Comparison of ENCODE assay signal across 22 cellular contexts in genomic region chr3:31762888-31763351, GRCh38.
DNase-seq lines count a peak whose midpoint lies in the region; ATAC-seq and TF ChIP-seq lines count a peak whose summit lies in the region.
"Had no signal": no experiment of that assay in that cellular context is flagged by ENCODE, and none has a peak within 500 bp of the region (broad histone marks: within the 10 kb centered on the region; RNA-seq: fewer than 3 reads in every experiment).

No MANE protein-coding gene starts in this region.

- in situ Hi-C loops in gastrocnemius medialis (cut with MboI; ENCODE audit: low sequenced_read_pairs in 4 of 4) = loop anchor here in 2 of 4 donors (25.0 kb wide), 2 partner anchors 201 to 976 kb away; no protein-coding TSS in a partner anchor

- peaks cover 34% of the 10 kb centered on the region for H3K4me1 Mint-ChIP-seq in activated CD4-positive, alpha-beta T cell treated with anti-CD3 and anti-CD28 coated beads, Interleukin-2, amount 10 ng/mL, durations not matched to agents 7 days and 5 days
- H3K4me1 Mint-ChIP-seq in activated T-helper 2 cell treated with anti-CD3 and anti-CD28 coated beads, Interferon-gamma antibody, Interleukin-2, Interleukin-4, amounts not matched to agents 10 μg/mL and 5 μg/mL and 100 μg/mL, durations not matched to agents 14 hours and 24 hours and 36 hours (ENCODE audit: low read depth) = peaks cover 51% of the 10 kb centered on the region
- peaks cover 53% of the 10 kb centered on the region for H3K4me1 Mint-ChIP-seq in memory B cell

- H3K27ac ChIP-seq in thyroid gland = peak overlapping the region; percentile 47 to 78 (median 74)
- H3K27ac ChIP-seq in right lobe of liver = no peak overlapping the region
- no peak overlapping the region for H3K27ac ChIP-seq in gastrocnemius medialis
- H3K27ac ChIP-seq: A549; BLaER1 treated with 17β-estradiol and CSF1 and Interleukin-3, amounts not matched to agents 10 nM and 100 nM; left lung; suprapubic skin had no signal

- H3K27ac Mint-ChIP-seq in activated CD4-positive, alpha-beta T cell treated with anti-CD3 and anti-CD28 coated beads, Interleukin-2, amount 10 ng/mL, durations not matched to agents 7 days and 5 days = peak overlapping the region; percentile 58
- H3K27ac Mint-ChIP-seq in activated T-helper 2 cell treated with anti-CD3 and anti-CD28 coated beads, Interferon-gamma antibody, Interleukin-2, Interleukin-4, amounts not matched to agents 10 μg/mL and 5 μg/mL and 100 μg/mL, durations not matched to agents 14 hours and 24 hours and 36 hours = peak overlapping the region; percentile 14
- H3K27ac Mint-ChIP-seq in memory B cell = peak overlapping the region; percentile 55
- H3K27ac Mint-ChIP-seq: HFFc6 had no signal

- CTCF ChIA-PET in activated CD4-positive, alpha-beta T cell treated with anti-CD3 and anti-CD28 coated beads, Interleukin-2, amount 10 ng/mL, durations not matched to agents 7 days and 5 days (lab: Charles Lee) = interaction anchor here (0.8 to 0.9 kb wide), 2 partner anchors 10 to 38 kb away, joined by 3 read pairs; no protein-coding TSS in a partner anchor

- POLR2A ChIA-PET in activated CD4-positive, alpha-beta T cell treated with anti-CD3 and anti-CD28 coated beads, Interleukin-2, amount 10 ng/mL, durations not matched to agents 7 days and 5 days (lab: Charles Lee) = no interaction called here

- H3K4me1 ChIP-seq in thyroid gland = peaks cover 9 to 27% of the 10 kb centered on the region in 2 donors
- no peaks in the 10 kb centered on the region for H3K4me1 ChIP-seq in right lobe of liver
- H3K4me1 ChIP-seq in gastrocnemius medialis = no peaks in the 10 kb centered on the region
- H3K4me1 ChIP-seq: A549, left lung, right atrium auricular region, suprapubic skin had no signal

- DNase-seq in activated CD4-positive, alpha-beta T cell treated with anti-CD3 and anti-CD28 coated beads, Interleukin-2, amount 10 ng/mL, durations not matched to agents 7 days and 5 days = no peak
- no peak for DNase-seq in activated CD4-positive, alpha-beta T cell treated with anti-CD3 and anti-CD28 coated beads, Interleukin-2, amount 50 U/mL, for 48 hours
- no peak for DNase-seq in activated T-helper 2 cell treated with anti-CD3 and anti-CD28 coated beads, Interferon-gamma antibody, Interleukin-2, Interleukin-4, amounts not matched to agents 10 μg/mL and 5 μg/mL and 100 μg/mL, durations not matched to agents 14 hours and 24 hours and 36 hours (ENCODE audit: low spot score)
- DNase-seq in memory B cell (ENCODE audit: low spot score in 2 of 2) (no peak), thyroid gland (peak; percentile 71 to 74), right lobe of liver (no peak), gastrocnemius medialis (no peak)
- DNase-seq: activated CD4-positive, alpha-beta T cell treated with anti-CD3 and anti-CD28 coated beads for 48 hours; amygdala; central memory CD4-positive, alpha-beta T cell; erythroblast; HFFc6; left lung; NCI-H1105; NCI-H2081; NCI-H526 treated with DMSO at 0.1 percent for 48 hours had no signal

- H3K27me3 Mint-ChIP-seq in activated CD4-positive, alpha-beta T cell treated with anti-CD3 and anti-CD28 coated beads, Interleukin-2, amount 10 ng/mL, durations not matched to agents 7 days and 5 days = no peaks in the 10 kb centered on the region
- H3K27me3 Mint-ChIP-seq in activated T-helper 2 cell treated with anti-CD3 and anti-CD28 coated beads, Interferon-gamma antibody, Interleukin-2, Interleukin-4, amounts not matched to agents 10 μg/mL and 5 μg/mL and 100 μg/mL, durations not matched to agents 14 hours and 24 hours and 36 hours (ENCODE audit: low read depth) = no peaks in the 10 kb centered on the region
- H3K27me3 Mint-ChIP-seq in memory B cell = no peaks in the 10 kb centered on the region

- no peaks in the 10 kb centered on the region for H3K9me3 Mint-ChIP-seq in activated CD4-positive, alpha-beta T cell treated with anti-CD3 and anti-CD28 coated beads, Interleukin-2, amount 10 ng/mL, durations not matched to agents 7 days and 5 days
- H3K9me3 Mint-ChIP-seq in activated T-helper 2 cell treated with anti-CD3 and anti-CD28 coated beads, Interferon-gamma antibody, Interleukin-2, Interleukin-4, amounts not matched to agents 10 μg/mL and 5 μg/mL and 100 μg/mL, durations not matched to agents 14 hours and 24 hours and 36 hours = no peaks in the 10 kb centered on the region
- H3K9me3 Mint-ChIP-seq in memory B cell = no peaks in the 10 kb centered on the region
- H3K9me3 Mint-ChIP-seq: HFFc6 had no signal

- H3K36me3 ChIP-seq in thyroid gland = no peaks in the 10 kb centered on the region
- no peaks in the 10 kb centered on the region for H3K36me3 ChIP-seq in right lobe of liver
- no peaks in the 10 kb centered on the region for H3K36me3 ChIP-seq in gastrocnemius medialis
- H3K36me3 ChIP-seq: BLaER1 treated with 17β-estradiol and CSF1 and Interleukin-3, amounts not matched to agents 10 nM and 100 nM; left lung; neutrophil; right atrium auricular region; suprapubic skin had no signal

- TF ChIP-seq CTCF in thyroid gland (IDR thresholded peaks at IDR 0.05) = no peak
- TF ChIP-seq CTCF in right lobe of liver (IDR thresholded peaks at IDR 0.05) = no peak
- TF ChIP-seq CTCF in gastrocnemius medialis (IDR thresholded peaks at IDR 0.05 in 4 of 5, conservative IDR thresholded peaks at IDR 0.05 in 1 of 5) = no peak

- H3K27me3 ChIP-seq in thyroid gland (no peaks in the 10 kb centered on the region), right lobe of liver (no peaks in the 10 kb centered on the region), gastrocnemius medialis (no peaks in the 10 kb centered on the region)
- H3K27me3 ChIP-seq: BLaER1 treated with 17β-estradiol and CSF1 and Interleukin-3, amounts not matched to agents 10 nM and 100 nM; left lung; neutrophil; right atrium auricular region; suprapubic skin had no signal

- WGBS in thyroid gland, 2 donors = 35 to 57% methylated on average over 5 of the region's 5 CpGs
- 83% methylated on average over 4 of the region's 5 CpGs for WGBS in right lobe of liver (ENCODE audit: insufficient coverage, low coverage, low lambda C conversion rate, missing lambda C conversion rate)

- intact Hi-C loops in activated T-helper 2 cell treated with anti-CD3 and anti-CD28 coated beads, Interferon-gamma antibody, Interleukin-2, Interleukin-4, amounts not matched to agents 10 μg/mL and 5 μg/mL and 100 μg/mL, durations not matched to agents 14 hours and 24 hours and 36 hours (cut with micrococcal nuclease) = loop anchor here (1.0 kb wide), 1 partner anchor 8 kb away; no protein-coding TSS in a partner anchor
- intact Hi-C loops in thyroid gland (cut with DNase I) = loop anchor here (10.0 kb wide), 1 partner anchor 208 kb away; no protein-coding TSS in a partner anchor
- intact Hi-C loops in right lobe of liver (cut with DNase I) = no loop called here
- intact Hi-C loops in gastrocnemius medialis (cut with DNase I; ENCODE audit: low total_unique reads) = no loop called here

- no peak for TF ChIP-seq POLR2A in thyroid gland (IDR thresholded peaks at IDR 0.05)
- no peak for TF ChIP-seq POLR2A in right lobe of liver (IDR thresholded peaks at IDR 0.05)
- no peak for TF ChIP-seq POLR2A in gastrocnemius medialis (IDR thresholded peaks at IDR 0.05)

- ATAC-seq in memory B cell (ENCODE audit: low read depth) (no peak), right lobe of liver (no peak), GM18498 (IDR thresholded peaks at IDR 0.05; ENCODE audit: unreplicated experiment) (no peak), gastrocnemius medialis (no peak)
- ATAC-seq: A549, left lung had no signal

- H3K4me3 Mint-ChIP-seq in activated CD4-positive, alpha-beta T cell treated with anti-CD3 and anti-CD28 coated beads, Interleukin-2, amount 10 ng/mL, durations not matched to agents 7 days and 5 days = no peak overlapping the region
- H3K4me3 Mint-ChIP-seq in activated T-helper 2 cell treated with anti-CD3 and anti-CD28 coated beads, Interferon-gamma antibody, Interleukin-2, Interleukin-4, amounts not matched to agents 10 μg/mL and 5 μg/mL and 100 μg/mL, durations not matched to agents 14 hours and 24 hours and 36 hours (ENCODE audit: low read depth) = no peak overlapping the region
- no peak overlapping the region for H3K4me3 Mint-ChIP-seq in memory B cell
- H3K4me3 Mint-ChIP-seq: HFFc6 had no signal

- no peak overlapping the region for H3K4me3 ChIP-seq in thyroid gland (replicated peaks in 1 of 3)
- no peak overlapping the region for H3K4me3 ChIP-seq in right lobe of liver
- no peak overlapping the region for H3K4me3 ChIP-seq in gastrocnemius medialis
- H3K4me3 ChIP-seq: A549; BLaER1 treated with 17β-estradiol and CSF1 and Interleukin-3, amounts not matched to agents 10 nM and 100 nM; left lung; right atrium auricular region; suprapubic skin had no signal

- peaks cover 2% of the 10 kb centered on the region for H3K36me3 Mint-ChIP-seq in activated CD4-positive, alpha-beta T cell treated with anti-CD3 and anti-CD28 coated beads, Interleukin-2, amount 10 ng/mL, durations not matched to agents 7 days and 5 days (ENCODE audit: low read depth)
- H3K36me3 Mint-ChIP-seq in activated T-helper 2 cell treated with anti-CD3 and anti-CD28 coated beads, Interferon-gamma antibody, Interleukin-2, Interleukin-4, amounts not matched to agents 10 μg/mL and 5 μg/mL and 100 μg/mL, durations not matched to agents 14 hours and 24 hours and 36 hours (ENCODE audit: low read depth) = no peaks in the 10 kb centered on the region
- peaks cover 24% of the 10 kb centered on the region for H3K36me3 Mint-ChIP-seq in memory B cell

- H3K9me3 ChIP-seq in thyroid gland (no peaks in the 10 kb centered on the region), right lobe of liver (no peaks in the 10 kb centered on the region), gastrocnemius medialis (no peaks in the 10 kb centered on the region)
- H3K9me3 ChIP-seq: A549; BLaER1 treated with 17β-estradiol and CSF1 and Interleukin-3, amounts not matched to agents 10 nM and 100 nM; left lung; neutrophil; right atrium auricular region; suprapubic skin had no signal

Comparison
In these comparisons a context has a peak if more than half of its experiments do, and no peak if none do; other contexts are left out.
1. DNase-seq: peak in thyroid gland (2 of 2); none in activated CD4-positive, alpha-beta T cell treated with anti-CD3 and anti-CD28 coated beads, Interleukin-2, amount 10 ng/mL, durations not matched to agents 7 days and 5 days (single experiment), activated CD4-positive, alpha-beta T cell treated with anti-CD3 and anti-CD28 coated beads, Interleukin-2, amount 50 U/mL, for 48 hours (0 of 2), activated T-helper 2 cell treated with anti-CD3 and anti-CD28 coated beads, Interferon-gamma antibody, Interleukin-2, Interleukin-4, amounts not matched to agents 10 μg/mL and 5 μg/mL and 100 μg/mL, durations not matched to agents 14 hours and 24 hours and 36 hours (single experiment), memory B cell (0 of 2), right lobe of liver (0 of 3) and gastrocnemius medialis (0 of 2).
2. H3K27ac ChIP-seq: peak in thyroid gland (3 of 3); none in right lobe of liver (0 of 3) and gastrocnemius medialis (0 of 4).
3. intact Hi-C loops: an anchor here in activated T-helper 2 cell treated with anti-CD3 and anti-CD28 coated beads, Interferon-gamma antibody, Interleukin-2, Interleukin-4, amounts not matched to agents 10 μg/mL and 5 μg/mL and 100 μg/mL, durations not matched to agents 14 hours and 24 hours and 36 hours (1.0 kb wide) and thyroid gland (10.0 kb wide); none called in right lobe of liver and gastrocnemius medialis.
4. Peak in every context shown above with its lines, with median percentiles within 50 percentile points of each other: H3K27ac Mint-ChIP-seq.